In genomic region chr9:136091582-136092352, GRCh38 we compare ENCODE assay signal across 11 cellular contexts. TPM values are rescaled to one million over a fixed set of nuclear protein-coding genes. Genes with fewer than 3 reads are reported as not detected.
DNase-seq lines count a peak whose midpoint lies in the region; ATAC-seq, FAIRE-seq and TF ChIP-seq lines count a peak whose summit lies in the region.
"Had no signal": no experiment of that assay in that cellular context is flagged by ENCODE, and none has a peak within 500 bp of the region (broad histone marks: within the 10 kb centered on the region; RNA-seq: fewer than 3 reads in every experiment).

No MANE protein-coding gene starts in this region.

- H4K20me1 ChIP-seq in HCT116 (ENCODE audit: insufficient read depth): no peaks in the 10 kb centered on the region

- peak overlapping the region; percentile 97; the same call in 1 of the 2 replicates for H3K27ac ChIP-seq in HCT116 (ENCODE audit: low read depth, low read length)
- peak overlapping the region; percentile 90 to 99 for H3K27ac ChIP-seq in right atrium auricular region
- H3K27ac ChIP-seq in skeletal muscle tissue (ENCODE audit: low read depth, low read length): peak overlapping the region; percentile 96
- H3K27ac ChIP-seq: parathyroid adenoma had no signal

- no peak overlapping the region for H2AFZ ChIP-seq in HCT116 (ENCODE audit: low read depth, low read length, poor library complexity, severe bottlenecking)
- H2AFZ ChIP-seq: parathyroid adenoma had no signal

- no TSS peak for BruUV-seq in HCT116 (replicated peaks; lab: Mats Ljungman, UMichigan)

- H3K79me2 ChIP-seq in HCT116 (ENCODE audit: insufficient read depth, low read length): peaks cover 79% of the 10 kb centered on the region

- ATAC-seq in HCT116: no peak
- no peak for ATAC-seq in activated CD8-positive, alpha-beta T cell treated with anti-CD3 and anti-CD28 coated beads for 36 hours

- no peaks in the 10 kb centered on the region for H3K9me3 Mint-ChIP-seq in activated CD8-positive, alpha-beta T cell treated with anti-CD3 and anti-CD28 coated beads for 36 hours

- DNase-seq in HCT116 (ENCODE audit: low read depth, low spot score) (no peak), right atrium auricular region (ENCODE audit: low spot score) (no peak), G401 (ENCODE audit: low spot score) (no peak), iPS-NIHi11 (ENCODE audit: low spot score) (no peak), GM12891 (ENCODE audit: insufficient read length, low spot score) (no peak)
- DNase-seq in activated CD8-positive, alpha-beta T cell treated with anti-CD3 and anti-CD28 coated beads for 36 hours: peak; percentile 1
- DNase-seq: activated CD8-positive, alpha-beta memory T cell treated with anti-CD3 and anti-CD28 coated beads, Interleukin-2, amount 50 U/mL, for 4 hours; NCI-H446; T-helper 2 cell had no signal

- TF ChIP-seq RAD21 in HCT116 (IDR thresholded peaks at IDR 0.05; ENCODE audit: low read depth): no peak

- RAD21 ChIA-PET in HCT116 (lab: Charles Lee; ENCODE audit: low non-redundant PET in 1 of 2, low total read pairs in 2 of 2, uncharacterized antibody in 2 of 2, unreplicated experiment in 2 of 2): no interaction called here

- H3K9me3 ChIP-seq in HCT116 (ENCODE audit: control insufficient read depth in 1 of 2, insufficient read depth in 1 of 2, low read depth in 1 of 2, low read length in 2 of 2) (no peaks in the 10 kb centered on the region), right atrium auricular region (no peaks in the 10 kb centered on the region), skeletal muscle tissue (ENCODE audit: control insufficient read depth in 3 of 3, low read length in 3 of 3) (no peaks in the 10 kb centered on the region)

- FAIRE-seq in GM12891 (lab: Jason Lieb, UNC): no peak

- CTCF ChIA-PET in HCT116 (lab: Charles Lee): no interaction called here
- CTCF ChIA-PET in activated CD8-positive, alpha-beta T cell treated with anti-CD3 and anti-CD28 coated beads for 36 hours (lab: Charles Lee): interaction anchor here (4.2 kb wide), 1 partner anchor 30 kb away, joined by 54 read pairs; no protein-coding TSS in a partner anchor

- no peak overlapping the region for H3K27ac Mint-ChIP-seq in activated CD8-positive, alpha-beta T cell treated with anti-CD3 and anti-CD28 coated beads for 36 hours

- no peaks in the 10 kb centered on the region for H3K27me3 Mint-ChIP-seq in activated CD8-positive, alpha-beta T cell treated with anti-CD3 and anti-CD28 coated beads for 36 hours

- 0 out of 2 replicates have a peak overlapping the region, but pooled peaks have one; percentile 10 for H3K9ac ChIP-seq in HCT116 (ENCODE audit: low read length)
- H3K9ac ChIP-seq in skeletal muscle tissue (ENCODE audit: low read depth in 1 of 3, low read length in 3 of 3): peak overlapping the region; percentile 81 to 94 (median 94)
- H3K9ac ChIP-seq: parathyroid adenoma had no signal

- H3K4me3 Mint-ChIP-seq in activated CD8-positive, alpha-beta T cell treated with anti-CD3 and anti-CD28 coated beads for 36 hours: no peak overlapping the region

- intact Hi-C loops in HCT116 (cut with micrococcal nuclease): no loop called here
- intact Hi-C loops in activated CD8-positive, alpha-beta T cell treated with anti-CD3 and anti-CD28 coated beads for 36 hours (cut with micrococcal nuclease): no loop called here

- H3K36me3 ChIP-seq in HCT116 (ENCODE audit: control insufficient read depth in 1 of 2, insufficient read depth in 2 of 2, low read length in 2 of 2) (peaks cover 0 to 7% of the 10 kb centered on the region in 2 experiments; a peak in 1 of 4 replicates), right atrium auricular region (no peaks in the 10 kb centered on the region), skeletal muscle tissue (ENCODE audit: control insufficient read depth in 3 of 3, insufficient read depth in 3 of 3, low read length in 3 of 3) (peaks cover 0 to 9% (median 0%) of the 10 kb centered on the region in 3 donors)

- no peaks in the 10 kb centered on the region for H3K9me2 ChIP-seq in HCT116 (ENCODE audit: insufficient read depth)

- in situ Hi-C loops in G401 (cut with HindIII; ENCODE audit: low sequenced_read_pairs): no loop called here

- H3K4me1 Mint-ChIP-seq in activated CD8-positive, alpha-beta T cell treated with anti-CD3 and anti-CD28 coated beads for 36 hours (ENCODE audit: low read depth): peaks cover 9% of the 10 kb centered on the region

- H3K36me3 Mint-ChIP-seq in activated CD8-positive, alpha-beta T cell treated with anti-CD3 and anti-CD28 coated beads for 36 hours (ENCODE audit: low read depth): no peaks in the 10 kb centered on the region

- no peak for TF ChIP-seq CTCF in HCT116 (IDR thresholded peaks at IDR 0.05 in 2 of 3, conservative IDR thresholded peaks at IDR 0.05 in 1 of 3; ENCODE audit: borderline replicate concordance in 1 of 3, insufficient read depth in 1 of 3, low read depth in 2 of 3, low read length in 2 of 3)
- TF ChIP-seq CTCF in activated CD8-positive, alpha-beta T cell treated with anti-CD3 and anti-CD28 coated beads for 36 hours (IDR thresholded peaks at IDR 0.05): no peak
- no peak for TF ChIP-seq CTCF in right atrium auricular region (IDR thresholded peaks at IDR 0.05)

- H3K4me1 ChIP-seq in HCT116 (ENCODE audit: control insufficient read depth in 1 of 2, insufficient read depth in 2 of 2, low read length in 2 of 2): peaks cover 34 to 53% of the 10 kb centered on the region in 2 experiments
- H3K4me1 ChIP-seq in right atrium auricular region: peaks cover 0 to 85% of the 10 kb centered on the region in 2 donors
- peaks cover 72 to 80% (median 79%) of the 10 kb centered on the region in 3 donors for H3K4me1 ChIP-seq in skeletal muscle tissue (ENCODE audit: control insufficient read depth in 3 of 3, insufficient read depth in 3 of 3, low read length in 3 of 3)

- H3K4me3 ChIP-seq in HCT116 (replicated peaks in 1 of 2; ENCODE audit: low read depth in 1 of 2, low read length in 2 of 2) (no peak overlapping the region), right atrium auricular region (peak overlapping the region in 1 of 2 donors; percentile 16), skeletal muscle tissue (ENCODE audit: low read length in 3 of 3) (peak overlapping the region; percentile 24 to 73 (median 56))

- POLR2A ChIA-PET in HCT116 (lab: Charles Lee): no interaction called here
- POLR2A ChIA-PET in activated CD8-positive, alpha-beta T cell treated with anti-CD3 and anti-CD28 coated beads for 36 hours (lab: Charles Lee): interaction anchor here (0.6 kb wide), 1 partner anchor 76 kb away, joined by 3 read pairs; no protein-coding TSS in a partner anchor

- TF ChIP-seq POLR2A in HCT116 (IDR thresholded peaks at IDR 0.05; ENCODE audit: borderline replicate concordance, extremely low read depth, insufficient read depth, insufficient read length): no peak
- no peak for TF ChIP-seq POLR2A in GM12891 (IDR thresholded peaks at IDR 0.05; ENCODE audit: low read depth, low read length)

- H3K4me2 ChIP-seq in HCT116 (ENCODE audit: low read length): peak overlapping the region; percentile 25; the same call in 1 of the 2 replicates

- H3K27me3 ChIP-seq in HCT116 (ENCODE audit: insufficient read depth, low read length) (no peaks in the 10 kb centered on the region), right atrium auricular region (no peaks in the 10 kb centered on the region), skeletal muscle tissue (ENCODE audit: control insufficient read depth in 3 of 3, insufficient read depth in 3 of 3, low read length in 3 of 3) (no peaks in the 10 kb centered on the region)

TF ChIP-seq in HCT116, 20 proteins besides CTCF, POLR2A, EP300 and RAD21 (continues in another document):
- TF ChIP-seq CBX3 (IDR thresholded peaks at IDR 0.05; ENCODE audit: low read depth) (no peak), TCF7L2 (IDR thresholded peaks at IDR 0.05; ENCODE audit: borderline replicate concordance, extremely low read depth, insufficient read depth, insufficient read length) (no peak), EZH2phosphoT487 (IDR thresholded peaks at IDR 0.05; ENCODE audit: borderline replicate concordance) (no peak), CEBPB (IDR thresholded peaks at IDR 0.05; ENCODE audit: low read depth) (no peak), MAX (IDR thresholded peaks at IDR 0.05) (no peak), EZH2 (IDR thresholded peaks at IDR 0.05) (no peak)

TF ChIP-seq in GM12891, 5 proteins besides CTCF, POLR2A, EP300 and RAD21:
- TF ChIP-seq POLR2AphosphoS5 (IDR thresholded peaks at IDR 0.05; ENCODE audit: low read depth, low read length) (no peak), POU2F2 (IDR thresholded peaks at IDR 0.05; ENCODE audit: low read depth, low read length) (no peak), PAX5 (IDR thresholded peaks at IDR 0.05; ENCODE audit: insufficient read depth, low read length, severe bottlenecking) (no peak), SPI1 (IDR thresholded peaks at IDR 0.05; ENCODE audit: low read depth, low read length) (no peak), TAF1 (IDR thresholded peaks at IDR 0.05; ENCODE audit: low read depth, low read length) (no peak)

RNA-seq across cellular contexts. Expression of gene NACC2, which starts 3.3 kb away (rescaled TPM):
- total RNA-seq in HCT116 (2021; ENCODE audit: unreplicated experiment): 27.8 TPM
- polyA plus RNA-seq in HCT116 (2012): 11.2 and 11.3 TPM in 2 replicates
- total RNA-seq in activated CD8-positive, alpha-beta T cell treated with anti-CD3 and anti-CD28 coated beads for 36 hours: 1 to 10 TPM; 6.0 to 6.2 TPM
- total RNA-seq in right atrium auricular region: 10 to 100 TPM; 49.1 to 55.5 TPM
- total RNA-seq in skeletal muscle tissue: 7.3 TPM
- total RNA-seq in G401 (2014; rRNA removed; shearing (Covaris generic)): 12.8 and 13.9 TPM in 2 replicates
- polyA plus RNA-seq in GM12891 (2012; ENCODE audit: low read depth, missing spikeins): 0.39 TPM

RNA-seq across cellular contexts. Expression of gene TMEM250, which starts 26.9 kb away (rescaled TPM):
- total RNA-seq in HCT116 (2021; ENCODE audit: unreplicated experiment): 37.5 TPM
- polyA plus RNA-seq in HCT116 (2012): 22.1 and 22.3 TPM in 2 replicates
- total RNA-seq in activated CD8-positive, alpha-beta T cell treated with anti-CD3 and anti-CD28 coated beads for 36 hours: 10 to 100 TPM; 24.4 to 25.9 TPM
- 10 to 100 TPM; 20.3 to 29.3 TPM for total RNA-seq in right atrium auricular region
- 24.0 TPM for total RNA-seq in skeletal muscle tissue
- 48.3 and 51.4 TPM in 2 replicates for total RNA-seq in G401 (2014; rRNA removed; shearing (Covaris generic))
- polyA plus RNA-seq in GM12891 (2012; ENCODE audit: low read depth, missing spikeins): 7.7 TPM

Comparison
In these comparisons a context has a peak if more than half of its experiments do, and no peak if none do; other contexts are left out.
1. H3K4me3 ChIP-seq: peak in skeletal muscle tissue (3 of 3); none in HCT116 (0 of 2).
2. Peak in every context shown above with its lines, with median percentiles within 50 percentile points of each other: H3K27ac ChIP-seq.